14 cellular contexts compared by ENCODE assay signal in genomic region chr22:38456272-38456837, GRCh38. TPM values are rescaled to one million over a fixed set of nuclear protein-coding genes. Genes with fewer than 3 reads are reported as not detected.
DNase-seq lines count a peak whose midpoint lies in the region; ATAC-seq, FAIRE-seq and TF ChIP-seq lines count a peak whose summit lies in the region.
"Had no signal": no experiment of that assay in that cellular context is flagged by ENCODE, and none has a peak within 500 bp of the region (broad histone marks: within the 10 kb centered on the region; RNA-seq: fewer than 3 reads in every experiment).

No MANE protein-coding gene starts in this region.

- no peaks in the 10 kb centered on the region for H3F3A ChIP-seq in SK-N-SH (replicated peaks; ENCODE audit: insufficient read depth)

- H3K9me3 Mint-ChIP-seq in CD14-positive monocyte (peaks cover 0 to 21% (median 8%) of the 10 kb centered on the region in 7 donors), astrocyte (ENCODE audit: unreplicated experiment) (no peaks in the 10 kb centered on the region)
- H3K9me3 Mint-ChIP-seq in naive thymus-derived CD8-positive, alpha-beta T cell, result peaks cover 0 to 3% (median 0%) of the 10 kb centered on the region in 9 donors

- no peak for ATAC-seq in naive thymus-derived CD8-positive, alpha-beta T cell
- no peak for ATAC-seq in HG03175 (IDR thresholded peaks at IDR 0.05; ENCODE audit: unreplicated experiment)

- H3K36me3 ChIP-seq in HAP-1 (replicated peaks), result no peaks in the 10 kb centered on the region
- no peaks in the 10 kb centered on the region for H3K36me3 ChIP-seq in astrocyte (ENCODE audit: insufficient read depth, low read length)
- H3K36me3 ChIP-seq in SK-N-SH (replicated peaks in 1 of 2; ENCODE audit: control insufficient read depth in 1 of 2, insufficient read depth in 2 of 2, low read length in 1 of 2), result no peaks in the 10 kb centered on the region

- H3K4me1 ChIP-seq in HAP-1 (peaks cover 6% of the 10 kb centered on the region), astrocyte (ENCODE audit: insufficient read depth, low read length) (peaks cover 7% of the 10 kb centered on the region), SK-N-SH (ENCODE audit: control insufficient read depth in 1 of 2, insufficient read depth in 2 of 2, low read depth in 1 of 2, low read length in 1 of 2) (peaks cover 0 to 14% of the 10 kb centered on the region in 2 experiments; a peak in 1 of 4 replicates)

- H3K9ac ChIP-seq in astrocyte (ENCODE audit: low read length), result no peak overlapping the region
- no peak overlapping the region for H3K9ac ChIP-seq in SK-N-SH

- H3K27ac ChIP-seq in astrocyte (ENCODE audit: low read depth, low read length) (no peak overlapping the region), SK-N-SH (ENCODE audit: low read depth in 2 of 2, low read length in 1 of 2) (no peak overlapping the region)

- H2AFZ ChIP-seq in astrocyte (ENCODE audit: low read depth, low read length) (no peak overlapping the region), SK-N-SH (ENCODE audit: low read depth) (no peak overlapping the region)

- no peaks in the 10 kb centered on the region for H3K9me2 ChIP-seq in SK-N-SH

- H3K9me3 ChIP-seq in HAP-1, result no peaks in the 10 kb centered on the region
- H3K9me3 ChIP-seq in astrocyte (ENCODE audit: insufficient read depth, low read depth, low read length), result no peaks in the 10 kb centered on the region
- no peaks in the 10 kb centered on the region for H3K9me3 ChIP-seq in SK-N-SH

- no peak for TF ChIP-seq RAD21 in SK-N-SH (IDR thresholded peaks at IDR 0.05; ENCODE audit: low read length)

- 31% methylated on average over 5 of the region's 17 CpGs for WGBS in SK-N-SH (ENCODE audit: low lambda C conversion rate)

- H3K27ac Mint-ChIP-seq in CD14-positive monocyte (no peak overlapping the region), astrocyte (ENCODE audit: unreplicated experiment) (no peak overlapping the region)
- H3K27ac Mint-ChIP-seq in naive thymus-derived CD8-positive, alpha-beta T cell, result peak overlapping the region in 6 of 10 donors; percentile 14 to 70 (median 60)

- POLR2A ChIA-PET in naive thymus-derived CD8-positive, alpha-beta T cell (lab: Charles Lee), result no interaction called here
- POLR2A ChIA-PET in SK-N-SH (lab: Yijun Ruan, JAX), result no interaction called here

- H3K4me2 ChIP-seq in astrocyte (ENCODE audit: low read length), result peak overlapping the region; percentile 79
- no peak overlapping the region for H3K4me2 ChIP-seq in SK-N-SH

- H3K4me3 ChIP-seq in HAP-1 (peak overlapping the region; percentile 39), astrocyte (ENCODE audit: insufficient read depth, low read depth, low read length) (no peak overlapping the region), SK-N-SH (ENCODE audit: low read depth in 2 of 2, low read length in 1 of 2) (no peak overlapping the region)

- no peak for TF ChIP-seq EP300 in SK-N-SH (IDR thresholded peaks at IDR 0.05; ENCODE audit: borderline replicate concordance in 1 of 2, low read depth in 1 of 2, low read length in 1 of 2)

- intact Hi-C loops in CD14-positive monocyte (cut with micrococcal nuclease), result no loop called here

- CTCF ChIA-PET in SK-N-SH (lab: Yijun Ruan, JAX), result no interaction called here

- in situ Hi-C loops in HAP-1 (cut with MboI; ENCODE audit: low sequenced_read_pairs), result no loop called here

- H3K27me3 Mint-ChIP-seq in CD14-positive monocyte (ENCODE audit: low read depth in 3 of 3), result peaks cover 84 to 94% (median 90%) of the 10 kb centered on the region in 3 donors
- peaks cover 69% of the 10 kb centered on the region for H3K27me3 Mint-ChIP-seq in astrocyte (ENCODE audit: low read depth, unreplicated experiment)
- peaks cover 38 to 82% (median 55%) of the 10 kb centered on the region in 5 donors for H3K27me3 Mint-ChIP-seq in naive thymus-derived CD8-positive, alpha-beta T cell

- no peaks in the 10 kb centered on the region for H3K79me2 ChIP-seq in astrocyte (ENCODE audit: insufficient read depth, low read length)
- no peaks in the 10 kb centered on the region for H3K79me2 ChIP-seq in SK-N-SH (ENCODE audit: insufficient read depth)

- peaks cover 9% of the 10 kb centered on the region for H3K4me1 Mint-ChIP-seq in CD14-positive monocyte
- peaks cover 3% of the 10 kb centered on the region for H3K4me1 Mint-ChIP-seq in astrocyte (ENCODE audit: low read depth, unreplicated experiment)
- peaks cover 11 to 19% (median 12%) of the 10 kb centered on the region in 4 donors for H3K4me1 Mint-ChIP-seq in naive thymus-derived CD8-positive, alpha-beta T cell

- H3K4me3 Mint-ChIP-seq in CD14-positive monocyte, result peak overlapping the region; percentile 20 to 86
- H3K4me3 Mint-ChIP-seq in astrocyte (ENCODE audit: unreplicated experiment), result peak overlapping the region; percentile 78
- peak overlapping the region; percentile 50 to 88 (median 76) for H3K4me3 Mint-ChIP-seq in naive thymus-derived CD8-positive, alpha-beta T cell

- H3K27me3 ChIP-seq in HAP-1 (ENCODE audit: low read depth) (no peaks in the 10 kb centered on the region), astrocyte (ENCODE audit: insufficient read depth, low read length) (peaks cover 73% of the 10 kb centered on the region), SK-N-SH (ENCODE audit: insufficient read depth) (no peaks in the 10 kb centered on the region; the same call in 1 of the 2 replicates)

- TF ChIP-seq CTCF in CD14-positive monocyte (IDR thresholded peaks at IDR 0.05) (no peak), astrocyte (IDR thresholded peaks at IDR 0.05; ENCODE audit: insufficient read depth, low read depth, low read length) (no peak), SK-N-SH (IDR thresholded peaks at IDR 0.05) (no peak)

- H3K36me3 Mint-ChIP-seq in CD14-positive monocyte (peaks cover 6 to 11% of the 10 kb centered on the region in 2 donors), astrocyte (ENCODE audit: low read depth, unreplicated experiment) (no peaks in the 10 kb centered on the region)
- H3K36me3 Mint-ChIP-seq in naive thymus-derived CD8-positive, alpha-beta T cell, result peaks cover 0 to 14% (median 0%) of the 10 kb centered on the region in 3 donors

- FAIRE-seq in astrocyte (lab: Jason Lieb, UNC), result no peak
- FAIRE-seq: colon, D721Med, frontal cortex had no signal

- H4K20me1 ChIP-seq in astrocyte (ENCODE audit: insufficient read depth, low read length) (peaks cover 13% of the 10 kb centered on the region), SK-N-SH (ENCODE audit: insufficient read depth) (no peaks in the 10 kb centered on the region)

- DNase-seq in CD14-positive monocyte (ENCODE audit: low spot score) (no peak), HAP-1 (ENCODE audit: low spot score in 2 of 2) (no peak), astrocyte (ENCODE audit: low read depth) (no peak), hepatic stellate cell (ENCODE audit: low spot score) (no peak), mucosa of gallbladder (ENCODE audit: low spot score) (no peak), SK-N-SH (no peak)
- peak in 1 of 10 donors; percentile 45 for DNase-seq in naive thymus-derived CD8-positive, alpha-beta T cell
- DNase-seq: NCI-H1417 treated with DMSO at 0.1 percent for 48 hours, NCI-H774 had no signal

TF ChIP-seq in SK-N-SH, 30 proteins besides CTCF, POLR2A, EP300 and RAD21 (continues in another document):
- no peak for TF ChIP-seq MXI1 (IDR thresholded peaks at IDR 0.05; ENCODE audit: low read depth, low read length)
- TF ChIP-seq USF1 (IDR thresholded peaks at IDR 0.05; ENCODE audit: borderline replicate concordance, low read depth), result no peak
- no peak for TF ChIP-seq PBX3 (IDR thresholded peaks at IDR 0.05)
- TF ChIP-seq RCOR1 (IDR thresholded peaks at IDR 0.05; ENCODE audit: low read length), result no peak

RNA-seq across cellular contexts. Expression of gene KCNJ4, which starts 1.4 kb away (rescaled TPM):
- polyA plus RNA-seq in CD14-positive monocyte (not detected), SK-N-SH (2012; rRNA removed) (not detected in 2 replicates)
- total RNA-seq in astrocyte (0.19 and 0.30 TPM in 2 replicates), mucosa of gallbladder (not detected)
- not detected for total RNA-seq in naive thymus-derived CD8-positive, alpha-beta T cell
- polyA plus RNA-seq in naive thymus-derived CD8-positive, alpha-beta T cell, result not detected
- polyA plus RNA-seq in SK-N-SH (2012; cell fraction: cytosol; rRNA removed), result not detected in 2 replicates
- not detected in 2 replicates for polyA plus RNA-seq in SK-N-SH (2012; cell fraction: nucleus; rRNA removed)
- total RNA-seq: mesenteric fat pad had no signal

RNA-seq across cellular contexts. Expression of gene KDELR3, which starts 11.5 kb away (rescaled TPM):
- polyA plus RNA-seq in CD14-positive monocyte (not detected), SK-N-SH (2012; rRNA removed) (16.5 and 17.1 TPM in 2 replicates)
- total RNA-seq in astrocyte (72.6 and 96.0 TPM in 2 replicates), mucosa of gallbladder (22.8 TPM)
- not detected for total RNA-seq in naive thymus-derived CD8-positive, alpha-beta T cell
- polyA plus RNA-seq in naive thymus-derived CD8-positive, alpha-beta T cell, result under 1 TPM in 2 of 3 donors, not detected in 1; 0.11 to 0.28 TPM
- 17.9 and 19.3 TPM in 2 replicates for polyA plus RNA-seq in SK-N-SH (2012; cell fraction: cytosol; rRNA removed)
- polyA plus RNA-seq in SK-N-SH (2012; cell fraction: nucleus; rRNA removed), result 7.7 and 13.2 TPM in 2 replicates

RNA-seq across cellular contexts. Expression of gene DDX17, which starts 49.8 kb away (rescaled TPM):
- 10 to 100 TPM; 31.4 to 36.3 TPM for polyA plus RNA-seq in CD14-positive monocyte
- 258 TPM in 2 replicates for total RNA-seq in astrocyte
- total RNA-seq in naive thymus-derived CD8-positive, alpha-beta T cell, result 1,000 to 10,000 TPM; 1,031 to 1,044 TPM
- 10 to 100 TPM; 27.3 to 38.7 (median 28.2) TPM for polyA plus RNA-seq in naive thymus-derived CD8-positive, alpha-beta T cell
- total RNA-seq in mucosa of gallbladder, result 535 TPM
- polyA plus RNA-seq in SK-N-SH (2012; rRNA removed), result 111 and 178 TPM in 2 replicates
- polyA plus RNA-seq in SK-N-SH (2012; cell fraction: cytosol; rRNA removed), result 76.6 and 90.6 TPM in 2 replicates
- 338 and 400 TPM in 2 replicates for polyA plus RNA-seq in SK-N-SH (2012; cell fraction: nucleus; rRNA removed)

Comparison
In these comparisons a context has a peak if more than half of its experiments do, and no peak if none do; other contexts are left out.
1. H3K27ac Mint-ChIP-seq: peak in naive thymus-derived CD8-positive, alpha-beta T cell (6 of 10); none in CD14-positive monocyte (0 of 7) and astrocyte (single experiment).
2. RNA of gene KDELR3, which starts 11.5 kb away (total RNA-seq): 72.6 to 96.0 TPM in astrocyte and 22.8 TPM in mucosa of gallbladder (single experiment); not detected in naive thymus-derived CD8-positive, alpha-beta T cell; every median in the first group is over 10 times any median in the second.
3. Peak in every context shown above with its lines, with median percentiles within 50 percentile points of each other: H3K4me3 Mint-ChIP-seq.